1 cellular context compared by ENCODE assay signal in the genomic region with DNA sequence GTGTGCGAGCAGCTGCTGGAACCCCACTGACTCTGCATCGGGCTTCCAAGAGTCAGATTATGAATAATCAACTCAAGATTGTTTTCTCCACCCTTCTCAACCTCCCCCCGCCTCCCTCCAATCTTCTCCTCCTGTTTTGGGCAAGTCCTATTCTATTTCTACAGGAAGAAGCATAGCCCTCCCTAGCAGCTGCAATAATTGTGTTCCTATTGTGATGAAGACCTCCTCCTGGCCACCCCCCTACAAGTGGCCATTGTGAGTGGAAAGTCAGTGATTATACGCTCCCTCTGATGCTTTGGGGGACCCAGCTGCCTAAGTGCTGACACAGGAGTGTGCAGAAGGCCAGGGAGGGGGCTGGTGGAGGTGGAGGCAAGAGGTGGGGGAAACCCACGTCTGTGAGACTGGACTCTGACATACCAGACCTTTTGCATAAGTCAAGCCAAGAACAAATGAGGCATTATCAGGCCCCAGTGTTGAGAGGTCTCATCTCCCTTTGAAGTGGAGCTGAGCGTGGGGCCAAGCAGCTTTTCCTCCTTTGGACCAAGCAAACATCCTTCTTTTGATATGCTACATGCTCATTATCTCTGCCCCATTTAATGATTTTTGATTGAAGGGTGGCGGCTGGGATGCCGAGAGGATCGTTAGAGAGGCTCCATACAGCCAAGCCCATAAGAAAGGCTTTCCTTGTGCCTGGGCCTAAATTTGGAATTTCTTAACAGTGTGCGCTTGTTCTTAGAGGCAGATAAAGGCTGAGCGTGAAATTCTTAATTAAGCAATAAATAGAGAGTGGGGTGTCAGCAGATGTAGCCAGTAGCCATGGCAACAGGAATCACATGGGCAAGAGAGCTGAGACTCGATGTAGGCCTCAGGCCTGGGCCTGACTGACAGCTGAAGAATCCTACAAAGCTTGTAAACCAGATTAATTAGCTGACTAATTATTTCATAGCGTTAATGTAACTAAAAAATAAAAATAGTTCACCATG.
TF ChIP-seq lines count a peak whose summit lies in the region.

No MANE protein-coding gene starts in this region.

TF ChIP-seq in WTC11, 78 proteins besides CTCF, POLR2A, EP300 and RAD21 (continued from another document):
- TF ChIP-seq, protein P1, sequence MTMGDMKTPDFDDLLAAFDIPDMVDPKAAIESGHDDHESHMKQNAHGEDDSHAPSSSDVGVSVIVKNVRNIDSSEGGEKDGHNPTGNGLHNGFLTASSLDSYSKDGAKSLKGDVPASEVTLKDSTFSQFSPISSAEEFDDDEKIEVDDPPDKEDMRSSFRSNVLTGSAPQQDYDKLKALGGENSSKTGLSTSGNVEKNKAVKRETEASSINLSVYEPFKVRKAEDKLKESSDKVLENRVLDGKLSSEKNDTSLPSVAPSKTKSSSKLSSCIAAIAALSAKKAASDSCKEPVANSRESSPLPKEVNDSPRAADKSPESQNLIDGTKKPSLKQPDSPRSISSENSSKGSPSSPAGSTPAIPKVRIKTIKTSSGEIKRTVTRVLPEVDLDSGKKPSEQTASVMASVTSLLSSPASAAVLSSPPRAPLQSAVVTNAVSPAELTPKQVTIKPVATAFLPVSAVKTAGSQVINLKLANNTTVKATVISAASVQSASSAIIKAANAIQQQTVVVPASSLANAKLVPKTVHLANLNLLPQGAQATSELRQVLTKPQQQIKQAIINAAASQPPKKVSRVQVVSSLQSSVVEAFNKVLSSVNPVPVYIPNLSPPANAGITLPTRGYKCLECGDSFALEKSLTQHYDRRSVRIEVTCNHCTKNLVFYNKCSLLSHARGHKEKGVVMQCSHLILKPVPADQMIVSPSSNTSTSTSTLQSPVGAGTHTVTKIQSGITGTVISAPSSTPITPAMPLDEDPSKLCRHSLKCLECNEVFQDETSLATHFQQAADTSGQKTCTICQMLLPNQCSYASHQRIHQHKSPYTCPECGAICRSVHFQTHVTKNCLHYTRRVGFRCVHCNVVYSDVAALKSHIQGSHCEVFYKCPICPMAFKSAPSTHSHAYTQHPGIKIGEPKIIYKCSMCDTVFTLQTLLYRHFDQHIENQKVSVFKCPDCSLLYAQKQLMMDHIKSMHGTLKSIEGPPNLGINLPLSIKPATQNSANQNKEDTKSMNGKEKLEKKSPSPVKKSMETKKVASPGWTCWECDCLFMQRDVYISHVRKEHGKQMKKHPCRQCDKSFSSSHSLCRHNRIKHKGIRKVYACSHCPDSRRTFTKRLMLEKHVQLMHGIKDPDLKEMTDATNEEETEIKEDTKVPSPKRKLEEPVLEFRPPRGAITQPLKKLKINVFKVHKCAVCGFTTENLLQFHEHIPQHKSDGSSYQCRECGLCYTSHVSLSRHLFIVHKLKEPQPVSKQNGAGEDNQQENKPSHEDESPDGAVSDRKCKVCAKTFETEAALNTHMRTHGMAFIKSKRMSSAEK (CRISPR knock-in tag; IDR thresholded peaks at IDR 0.05; ENCODE audit: borderline replicate concordance), result no peak
- TF ChIP-seq FOXK1 (CRISPR knock-in tag; IDR thresholded peaks at IDR 0.05) (no peak), ZNF425 (CRISPR knock-in tag; conservative IDR thresholded peaks at IDR 0.05) (no peak), IRF2 (CRISPR knock-in tag; IDR thresholded peaks at IDR 0.05; ENCODE audit: borderline replicate concordance, low read depth) (no peak), ZNF423 (CRISPR knock-in tag; IDR thresholded peaks at IDR 0.05) (0 out of 2 replicates have a peak, but pooled peaks have one; percentile 3), TEAD1 (CRISPR knock-in tag; IDR thresholded peaks at IDR 0.05) (0 out of 2 replicates have a peak, but pooled peaks have one; percentile 47)
- TF ChIP-seq, protein P2, sequence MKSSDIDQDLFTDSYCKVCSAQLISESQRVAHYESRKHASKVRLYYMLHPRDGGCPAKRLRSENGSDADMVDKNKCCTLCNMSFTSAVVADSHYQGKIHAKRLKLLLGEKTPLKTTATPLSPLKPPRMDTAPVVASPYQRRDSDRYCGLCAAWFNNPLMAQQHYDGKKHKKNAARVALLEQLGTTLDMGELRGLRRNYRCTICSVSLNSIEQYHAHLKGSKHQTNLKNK (CRISPR knock-in tag; IDR thresholded peaks at IDR 0.05), result no peak
